Comparison of ENCODE assay signal across 7 cellular contexts in the genomic region with DNA sequence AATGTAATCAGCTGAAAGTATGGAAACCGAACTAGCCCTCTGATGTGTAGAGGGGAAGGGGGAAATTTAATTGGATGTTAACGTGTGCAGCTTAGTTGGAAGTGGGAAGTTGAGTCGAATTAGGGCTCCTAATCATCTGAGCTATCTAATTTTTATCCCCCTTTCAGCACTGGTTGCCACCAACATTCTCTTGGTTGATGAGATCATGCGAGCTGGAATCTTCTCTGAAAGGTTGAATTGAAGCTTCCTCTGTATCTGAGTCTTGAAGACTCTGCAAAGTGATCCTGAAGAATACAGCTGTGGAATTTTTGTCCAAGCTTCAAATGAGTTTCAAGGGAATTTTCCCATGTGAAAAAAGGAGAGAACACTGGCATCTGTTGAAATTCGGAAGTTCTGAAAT.
DNase-seq lines count a peak whose midpoint lies in the region; ATAC-seq, FAIRE-seq and TF ChIP-seq lines count a peak whose summit lies in the region.
"Not testable (repeated sequence)": the region's sequence is repeated elsewhere in the genome, so short reads cannot be mapped to it uniquely, and the experiment has no call there.

No MANE protein-coding gene starts in this region.

- not testable (repeated sequence) for H3K9me1 ChIP-seq in IMR-90 (ENCODE audit: insufficient read depth, low read length)

- not testable (repeated sequence) for TF ChIP-seq POLR2A in IMR-90 (IDR thresholded peaks at IDR 0.05; ENCODE audit: low read depth, low read length)

- POLR2A ChIA-PET in Caco-2 (lab: Charles Lee); IMR-90 (lab: Charles Lee; ENCODE audit: unreplicated experiment): not testable (repeated sequence)

- not testable (repeated sequence) for H3K23ac ChIP-seq in IMR-90 (ENCODE audit: low read depth, low read length)

- H3K27me3 ChIP-seq in Caco-2 (replicated peaks; ENCODE audit: control insufficient read depth, insufficient read depth, low read length); IMR-90 (ENCODE audit: control insufficient read depth, insufficient read depth, low read length); left ventricle myocardium inferior (ENCODE audit: low read depth); pancreas: not testable (repeated sequence)

- H3K4me3 ChIP-seq in Caco-2 (ENCODE audit: low read depth, low read length); IMR-90 (ENCODE audit: insufficient read depth, low read depth, low read length); left ventricle myocardium inferior; pancreas: not testable (repeated sequence)

- peak overlapping the region; percentile 28; the same call in 1 of the 2 replicates for H2AK5ac ChIP-seq in IMR-90 (ENCODE audit: low read depth, low read length)

- H3K9me3 Mint-ChIP-seq in Caco-2 (ENCODE audit: unreplicated experiment); activated T-helper 1 cell treated with anti-CD3 and anti-CD28 coated beads, Interleukin-12 subunit alpha, Interleukin-12 subunit beta, Interleukin-2, Interleukin-4 antibody, amounts not matched to agents 30 ng/mL and 10 ng/mL and 1 ng/mL, durations not matched to agents 14 hours and 24 hours and 36 hours: not testable (repeated sequence)

- in situ Hi-C loops in IMR-90 (cut with MboI; ENCODE audit: low sequenced_read_pairs): not testable (repeated sequence)

- not testable (repeated sequence) for H3K56ac ChIP-seq in IMR-90 (ENCODE audit: extremely low read depth, insufficient read depth, low read length)

- intact Hi-C loops in Caco-2 (cut with micrococcal nuclease; ENCODE audit: unreplicated experiment); IMR-90 (cut with micrococcal nuclease); activated T-helper 1 cell treated with anti-CD3 and anti-CD28 coated beads, Interleukin-12 subunit alpha, Interleukin-12 subunit beta, Interleukin-2, Interleukin-4 antibody, amounts not matched to agents 30 ng/mL and 10 ng/mL and 1 ng/mL, durations not matched to agents 14 hours and 24 hours and 36 hours (cut with micrococcal nuclease); left ventricle myocardium inferior (cut with micrococcal nuclease); pancreas (cut with DNase I): not testable (repeated sequence)

- H2AFZ ChIP-seq in IMR-90 (replicated peaks; ENCODE audit: low read length, poor library complexity): not testable (repeated sequence)

- H3K36me3 ChIP-seq in Caco-2 (ENCODE audit: control insufficient read depth, insufficient read depth, low read length); IMR-90 (ENCODE audit: control insufficient read depth, insufficient read depth, low read length); pancreas: not testable (repeated sequence)
- peaks cover 30% of the 10 kb centered on the region for H3K36me3 ChIP-seq in left ventricle myocardium inferior

- not testable (repeated sequence) for FAIRE-seq in pancreas (lab: Jason Lieb, UNC)

- H4K5ac ChIP-seq in IMR-90 (ENCODE audit: low read depth, low read length): not testable (repeated sequence)

- peak; percentile 54 for ATAC-seq in IMR-90 (ENCODE audit: low read depth)
- not testable (repeated sequence) for ATAC-seq in T-helper 17 cell, pancreas

- peaks cover 59% of the 10 kb centered on the region for H3K36me3 Mint-ChIP-seq in Caco-2 (ENCODE audit: insufficient read depth, unreplicated experiment)
- H3K36me3 Mint-ChIP-seq in T-helper 17 cell (ENCODE audit: low read depth): not testable (repeated sequence)
- peaks cover 20% of the 10 kb centered on the region for H3K36me3 Mint-ChIP-seq in activated T-helper 1 cell treated with anti-CD3 and anti-CD28 coated beads, Interleukin-12 subunit alpha, Interleukin-12 subunit beta, Interleukin-2, Interleukin-4 antibody, amounts not matched to agents 30 ng/mL and 10 ng/mL and 1 ng/mL, durations not matched to agents 14 hours and 24 hours and 36 hours (ENCODE audit: low read depth)

- H3K27me3 Mint-ChIP-seq in Caco-2 (ENCODE audit: insufficient read depth, unreplicated experiment); T-helper 17 cell; activated T-helper 1 cell treated with anti-CD3 and anti-CD28 coated beads, Interleukin-12 subunit alpha, Interleukin-12 subunit beta, Interleukin-2, Interleukin-4 antibody, amounts not matched to agents 30 ng/mL and 10 ng/mL and 1 ng/mL, durations not matched to agents 14 hours and 24 hours and 36 hours (ENCODE audit: insufficient read depth): not testable (repeated sequence)

- not testable (repeated sequence) for H3K4me3 Mint-ChIP-seq in Caco-2 (ENCODE audit: unreplicated experiment); activated T-helper 1 cell treated with anti-CD3 and anti-CD28 coated beads, Interleukin-12 subunit alpha, Interleukin-12 subunit beta, Interleukin-2, Interleukin-4 antibody, amounts not matched to agents 30 ng/mL and 10 ng/mL and 1 ng/mL, durations not matched to agents 14 hours and 24 hours and 36 hours
- H3K4me3 Mint-ChIP-seq in T-helper 17 cell: peak overlapping the region; percentile 25

- H3K9ac ChIP-seq in IMR-90 (ENCODE audit: low read depth, low read length): not testable (repeated sequence)

- dilution Hi-C loops in IMR-90 (cut with HindIII; ENCODE audit: low sequenced_read_pairs, unreplicated experiment): not testable (repeated sequence)

- H4K91ac ChIP-seq in IMR-90 (ENCODE audit: insufficient read depth, low read depth, low read length): not testable (repeated sequence)

- H2AK9ac ChIP-seq in IMR-90 (replicated peaks; ENCODE audit: low read depth, low read length, poor library complexity): not testable (repeated sequence)

- no CpG with 5 or more reads among the region's 5 CpGs for WGBS in IMR-90 (ENCODE audit: extremely low coverage in 2 of 2, insufficient read length in 1 of 2), 2 experiments
- WGBS in pancreas, 2 donors: 76 to 79% methylated on average over 5 of the region's 5 CpGs

- not testable (repeated sequence) for H3K9me3 ChIP-seq in Caco-2; IMR-90 (ENCODE audit: control insufficient read depth, insufficient read depth, low read length); T-helper 17 cell (ENCODE audit: control insufficient read depth, low read length, poor library complexity, severe bottlenecking); left ventricle myocardium inferior (replicated peaks); pancreas

- not testable (repeated sequence) for H3K18ac ChIP-seq in IMR-90 (ENCODE audit: low read depth, low read length)

- TF ChIP-seq CTCF in Caco-2 (IDR thresholded peaks at IDR 0.05; ENCODE audit: insufficient read depth in 1 of 2, low read depth in 1 of 2, low read length in 1 of 2, severe bottlenecking in 1 of 2, unreplicated experiment in 1 of 2); IMR-90 (conservative IDR thresholded peaks at IDR 0.05; ENCODE audit: low read depth, low read length); left ventricle myocardium inferior (IDR thresholded peaks at IDR 0.05; ENCODE audit: borderline replicate concordance); pancreas (IDR thresholded peaks at IDR 0.05): not testable (repeated sequence)

- H4K8ac ChIP-seq in IMR-90 (ENCODE audit: low read depth in 2 of 2, low read length in 2 of 2): not testable (repeated sequence)

- H2BK15ac ChIP-seq in IMR-90 (ENCODE audit: low read depth, low read length): not testable (repeated sequence)

- H3K4me2 ChIP-seq in IMR-90 (ENCODE audit: low read depth, low read length): not testable (repeated sequence)

- BruUV-seq in Caco-2 (replicated peaks; lab: Mats Ljungman, UMichigan): TSS peak; percentile 17
- not testable (repeated sequence) for BruUV-seq in IMR-90 (replicated peaks; lab: Mats Ljungman, UMichigan)

- H3K4me1 Mint-ChIP-seq in Caco-2 (ENCODE audit: low read depth, unreplicated experiment): peaks cover 13% of the 10 kb centered on the region
- not testable (repeated sequence) for H3K4me1 Mint-ChIP-seq in T-helper 17 cell; activated T-helper 1 cell treated with anti-CD3 and anti-CD28 coated beads, Interleukin-12 subunit alpha, Interleukin-12 subunit beta, Interleukin-2, Interleukin-4 antibody, amounts not matched to agents 30 ng/mL and 10 ng/mL and 1 ng/mL, durations not matched to agents 14 hours and 24 hours and 36 hours (ENCODE audit: low read depth)

- H3K27ac Mint-ChIP-seq in Caco-2 (ENCODE audit: unreplicated experiment): not testable (repeated sequence)
- H3K27ac Mint-ChIP-seq in T-helper 17 cell: peak overlapping the region; percentile 81
- peak overlapping the region; percentile 18 for H3K27ac Mint-ChIP-seq in activated T-helper 1 cell treated with anti-CD3 and anti-CD28 coated beads, Interleukin-12 subunit alpha, Interleukin-12 subunit beta, Interleukin-2, Interleukin-4 antibody, amounts not matched to agents 30 ng/mL and 10 ng/mL and 1 ng/mL, durations not matched to agents 14 hours and 24 hours and 36 hours

- DNase-seq in Caco-2; T-helper 17 cell; activated T-helper 1 cell treated with anti-CD3 and anti-CD28 coated beads, Interleukin-12 subunit alpha, Interleukin-12 subunit beta, Interleukin-2, Interleukin-4 antibody, amounts not matched to agents 30 ng/mL and 10 ng/mL and 1 ng/mL, durations not matched to agents 14 hours and 24 hours and 36 hours (ENCODE audit: low spot score); left ventricle myocardium inferior; pancreas: not testable (repeated sequence)
- DNase-seq in IMR-90 (peak; percentile 23), astrocyte of the hippocampus (ENCODE audit: low read depth, low spot score) (peak; percentile 17)

- not testable (repeated sequence) for H3K14ac ChIP-seq in IMR-90 (replicated peaks; ENCODE audit: low read depth, low read length)

- not testable (repeated sequence) for H2BK120ac ChIP-seq in IMR-90 (ENCODE audit: low read depth, low read length)

- CTCF ChIA-PET in Caco-2 (lab: Charles Lee); IMR-90 (lab: Yijun Ruan, JAX): not testable (repeated sequence)

- H3K4me1 ChIP-seq in Caco-2 (peaks cover 11% of the 10 kb centered on the region), pancreas (peaks cover 0 to 11% (median 10%) of the 10 kb centered on the region in 3 donors)
- not testable (repeated sequence) for H3K4me1 ChIP-seq in IMR-90 (ENCODE audit: control insufficient read depth, insufficient read depth, low read length); left ventricle myocardium inferior

- H2BK20ac ChIP-seq in IMR-90 (ENCODE audit: low read depth, low read length): not testable (repeated sequence)

- not testable (repeated sequence) for H4K20me1 ChIP-seq in IMR-90 (ENCODE audit: insufficient read depth, low read length)

- not testable (repeated sequence) for H3K27ac ChIP-seq in IMR-90 (ENCODE audit: insufficient read depth, low read length)
- H3K27ac ChIP-seq in left ventricle myocardium inferior (replicated peaks) (peak overlapping the region; percentile 16), pancreas (peak overlapping the region in 3 of 4 donors; percentile 42 to 67 (median 59))

- H3K79me1 ChIP-seq in IMR-90 (ENCODE audit: low read depth in 1 of 2, low read length in 2 of 2): peaks cover 0 to 11% of the 10 kb centered on the region in 2 experiments; a peak in 1 of 4 replicates

- H2BK5ac ChIP-seq in IMR-90 (ENCODE audit: low read depth, low read length, poor library complexity, severe bottlenecking): not testable (repeated sequence)

- H3K4ac ChIP-seq in IMR-90 (ENCODE audit: low read depth, low read length): not testable (repeated sequence)

- TF ChIP-seq RAD21 in IMR-90 (IDR thresholded peaks at IDR 0.05; ENCODE audit: low read length): not testable (repeated sequence)
